Comparison of ENCODE assay signal across 11 cellular contexts in genomic region chr5:92951746-92952145, GRCh38.
"Had no signal": no experiment of that assay in that cellular context is flagged by ENCODE, and none has a peak within 500 bp of the region (broad histone marks: within the 10 kb centered on the region; RNA-seq: fewer than 3 reads in every experiment).

No MANE protein-coding gene starts in this region.

- H3K4me3 ChIP-seq: GM23248, GM23338, HAP-1 had no signal

- H3K9me3 ChIP-seq: HAP-1 had no signal

- H3K36me3 ChIP-seq: HAP-1 had no signal

- H3K4me2 ChIP-seq: GM23338 had no signal

- H2AFZ ChIP-seq: GM23248, GM23338 had no signal

- H3K9ac ChIP-seq: GM23248 had no signal

- ATAC-seq: GM23338, HCT116 had no signal

- H3K4me3 Mint-ChIP-seq: GM23338, H9, HFFc6 had no signal

- H3K27ac Mint-ChIP-seq: GM23338, H9, HFFc6 had no signal

- FAIRE-seq: H1, H54 had no signal

- DNase-seq: GM23248, GOT3, H7, H9, HCEC 1CT, HFFc6 had no signal

- H3K4me1 ChIP-seq: HAP-1 had no signal

- H3K27ac ChIP-seq: GM23248 had no signal
